10 cellular contexts compared by ENCODE assay signal in the genomic region with DNA sequence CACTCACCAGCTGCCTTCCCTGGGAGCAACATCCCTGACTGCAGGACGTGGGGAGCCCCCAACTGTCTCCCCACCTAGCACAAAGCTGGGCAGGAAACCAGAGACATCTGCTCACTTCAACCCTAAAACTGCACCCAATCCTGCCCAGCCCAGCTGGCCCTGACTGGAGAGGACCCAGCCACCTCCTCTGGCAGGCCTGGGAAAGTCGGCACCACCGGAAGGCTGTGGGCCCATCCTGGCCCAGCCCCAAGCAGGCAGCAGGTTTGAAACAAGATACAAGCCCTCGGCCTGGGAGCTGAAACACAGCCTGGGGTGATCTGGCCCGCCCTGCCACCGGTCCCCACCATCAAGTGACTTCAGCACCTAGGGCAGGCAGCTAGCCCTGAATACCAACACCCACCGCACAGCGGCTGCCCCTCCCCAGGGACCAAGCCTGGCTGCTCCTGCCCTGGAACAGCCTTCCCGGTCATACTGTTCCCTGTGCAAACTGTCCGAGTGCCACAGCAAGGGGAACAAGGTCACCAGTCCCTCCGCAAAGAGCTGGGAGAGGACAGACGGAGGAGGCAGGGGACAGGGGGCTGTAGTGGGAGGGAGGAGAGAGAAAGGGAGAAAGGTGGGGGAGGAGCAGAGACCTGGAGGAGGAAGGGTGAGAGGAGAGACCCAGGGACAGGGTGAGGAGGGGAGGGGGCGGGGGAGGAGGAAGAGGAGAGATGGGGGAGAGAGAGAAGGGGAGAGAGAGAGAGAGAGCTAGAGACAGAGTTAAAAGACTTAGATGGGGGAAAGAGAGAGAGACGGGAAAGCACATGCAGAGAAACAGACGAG.
DNase-seq lines count a peak whose midpoint lies in the region; ATAC-seq and TF ChIP-seq lines count a peak whose summit lies in the region.
"Had no signal": no experiment of that assay in that cellular context is flagged by ENCODE, and none has a peak within 500 bp of the region (broad histone marks: within the 10 kb centered on the region; RNA-seq: fewer than 3 reads in every experiment).

No MANE protein-coding gene starts in this region.

- H3K9me3 ChIP-seq in body of pancreas (no peaks in the 10 kb centered on the region), upper lobe of left lung (no peaks in the 10 kb centered on the region), thyroid gland (no peaks in the 10 kb centered on the region)
- H3K9me3 ChIP-seq: Peyer's patch had no signal

- no peak overlapping the region for H3K4ac ChIP-seq in mesendoderm (ENCODE audit: low read depth, low read length)

- H3K9ac ChIP-seq in mesendoderm (ENCODE audit: low read length), result peak overlapping the region; percentile 68

- H3K4me3 Mint-ChIP-seq in activated T-cell treated with anti-CD3 and anti-CD28 coated beads, Interleukin-2, amount 50 U/mL, for 72 hours, result no peak overlapping the region

- no peaks in the 10 kb centered on the region for H3K27me3 ChIP-seq in body of pancreas
- H3K27me3 ChIP-seq in mesendoderm (ENCODE audit: insufficient read depth, low read length, poor library complexity), result no peaks in the 10 kb centered on the region
- no peaks in the 10 kb centered on the region for H3K27me3 ChIP-seq in upper lobe of left lung
- H3K27me3 ChIP-seq in thyroid gland, result no peaks in the 10 kb centered on the region
- H3K27me3 ChIP-seq: Peyer's patch had no signal

- H3K27ac ChIP-seq in body of pancreas (peak overlapping the region; percentile 22 to 61 (median 50)), mesendoderm (ENCODE audit: low read depth, low read length) (peak overlapping the region; percentile 65), upper lobe of left lung (peak overlapping the region in 3 of 4 donors; percentile 26 to 57 (median 50)), thyroid gland (no peak overlapping the region)

- peaks cover 2 to 4% of the 10 kb centered on the region in 2 donors for H3K36me3 Mint-ChIP-seq in activated T-cell treated with anti-CD3 and anti-CD28 coated beads, Interleukin-2, amount 50 U/mL, for 72 hours (ENCODE audit: insufficient read depth in 2 of 2)

- WGBS in body of pancreas, 2 donors, result 39 to 59% methylated on average over 7 to 15 of the region's 15 CpGs
- no CpG with 5 or more reads among the region's 15 CpGs for WGBS in mesendoderm (ENCODE audit: extremely low coverage, insufficient coverage, low lambda C conversion rate)
- 72 to 83% methylated on average over 7 to 14 of the region's 15 CpGs for WGBS in upper lobe of left lung, 2 donors
- WGBS in thyroid gland, 2 donors, result 67 to 80% methylated on average over 13 to 15 of the region's 15 CpGs

- no peak for ATAC-seq in activated T-cell treated with anti-CD3 and anti-CD28 coated beads, Interleukin-2, amount 50 U/mL, for 72 hours (replicated peaks in 1 of 2)
- ATAC-seq in body of pancreas, result no peak
- ATAC-seq in upper lobe of left lung (ENCODE audit: low FRiP score in 2 of 2), result no peak

- H3K79me2 ChIP-seq in mesendoderm (ENCODE audit: control insufficient read depth, insufficient read depth, low read length), result peaks cover 2% of the 10 kb centered on the region

- peaks cover 13% of the 10 kb centered on the region for H3K79me1 ChIP-seq in mesendoderm (ENCODE audit: low read length)

- peak overlapping the region; percentile 70 for H3K27ac Mint-ChIP-seq in activated T-cell treated with anti-CD3 and anti-CD28 coated beads, Interleukin-2, amount 50 U/mL, for 72 hours

- DNase-seq in activated T-cell treated with anti-CD3 and anti-CD28 coated beads, Interleukin-2, amount 50 U/mL, for 72 hours, result no peak
- no peak for DNase-seq in activated T-cell treated with anti-CD3 and anti-CD28 coated beads, Interleukin-2, amount 50 U/mL, for 48 hours
- peak in 2 of 4 donors; percentile 72 to 77 for DNase-seq in body of pancreas
- peak; percentile 59 for DNase-seq in mesendoderm
- DNase-seq in upper lobe of left lung, result peak in 1 of 2 donors; percentile 80
- no peak for DNase-seq in thyroid gland
- DNase-seq in erythroblast (lab: John Stamatoyannopoulos, UW), result no peak
- no peak for DNase-seq in cortex of kidney (lab: John Stamatoyannopoulos, UW)
- DNase-seq: Peyer's patch; stimulated activated CD4-positive, alpha-beta T cell treated with anti-CD3 and anti-CD28 coated beads, Interleukin-4, amount 100 ng/mL, for 1 hour had no signal

- intact Hi-C loops in body of pancreas (cut with DNase I) (no loop called here), thyroid gland (cut with DNase I) (no loop called here)

- H3K4me1 ChIP-seq in body of pancreas (peaks cover 33% of the 10 kb centered on the region), mesendoderm (ENCODE audit: control insufficient read depth, low read depth, low read length) (peaks cover 11% of the 10 kb centered on the region), upper lobe of left lung (peaks cover 7 to 18% (median 16%) of the 10 kb centered on the region in 4 donors), thyroid gland (peaks cover 0 to 11% of the 10 kb centered on the region in 2 donors)

- TF ChIP-seq POLR2A in body of pancreas (IDR thresholded peaks at IDR 0.05) (no peak), upper lobe of left lung (IDR thresholded peaks at IDR 0.05) (no peak), thyroid gland (IDR thresholded peaks at IDR 0.05) (no peak), erythroblast (IDR thresholded peaks at IDR 0.05; ENCODE audit: low read length) (no peak)

- H4K5ac ChIP-seq in mesendoderm (ENCODE audit: low read length), result no peak overlapping the region

- no peak overlapping the region for H3K4me3 ChIP-seq in body of pancreas
- no peak overlapping the region for H3K4me3 ChIP-seq in mesendoderm (ENCODE audit: low read length)
- no peak overlapping the region for H3K4me3 ChIP-seq in upper lobe of left lung
- H3K4me3 ChIP-seq in thyroid gland (replicated peaks in 1 of 3), result no peak overlapping the region
- H3K4me3 ChIP-seq: Peyer's patch had no signal

- peak overlapping the region; percentile 89 for H3K56ac ChIP-seq in mesendoderm (ENCODE audit: low read length)

- no peaks in the 10 kb centered on the region for H3K27me3 Mint-ChIP-seq in activated T-cell treated with anti-CD3 and anti-CD28 coated beads, Interleukin-2, amount 50 U/mL, for 72 hours (ENCODE audit: low read depth)

- peak overlapping the region; percentile 85 for H2BK5ac ChIP-seq in mesendoderm (ENCODE audit: low read length)

- no peak overlapping the region for H2AK5ac ChIP-seq in mesendoderm (ENCODE audit: low read length)

- H3K18ac ChIP-seq in mesendoderm (ENCODE audit: low read length), result peak overlapping the region; percentile 2

- H4K8ac ChIP-seq in mesendoderm (ENCODE audit: low read depth, low read length), result no peak overlapping the region

- H2BK15ac ChIP-seq in mesendoderm (replicated peaks; ENCODE audit: low read depth), result no peak overlapping the region

- no peak overlapping the region for H2BK120ac ChIP-seq in mesendoderm (ENCODE audit: low read depth, low read length)

- TF ChIP-seq EP300 in upper lobe of left lung (IDR thresholded peaks at IDR 0.05), result peak in 1 of 4 donors; percentile 31

- H3K23ac ChIP-seq in mesendoderm (ENCODE audit: low read length), result peak overlapping the region; percentile 80

- peak overlapping the region; percentile 25 for H3K4me2 ChIP-seq in mesendoderm (ENCODE audit: low read length)

- H3K9me3 Mint-ChIP-seq in activated T-cell treated with anti-CD3 and anti-CD28 coated beads, Interleukin-2, amount 50 U/mL, for 72 hours, result no peaks in the 10 kb centered on the region

- H3K4me1 Mint-ChIP-seq in activated T-cell treated with anti-CD3 and anti-CD28 coated beads, Interleukin-2, amount 50 U/mL, for 72 hours (ENCODE audit: low read depth), result no peaks in the 10 kb centered on the region

- TF ChIP-seq CTCF in body of pancreas (IDR thresholded peaks at IDR 0.05) (no peak), upper lobe of left lung (IDR thresholded peaks at IDR 0.05) (no peak), thyroid gland (IDR thresholded peaks at IDR 0.05) (no peak)

- no peaks in the 10 kb centered on the region for H3K36me3 ChIP-seq in body of pancreas (replicated peaks in 1 of 2; ENCODE audit: insufficient read depth in 1 of 2, low read depth in 2 of 2)
- H3K36me3 ChIP-seq in mesendoderm (ENCODE audit: control insufficient read depth, insufficient read depth, low read length), result no peaks in the 10 kb centered on the region
- H3K36me3 ChIP-seq in upper lobe of left lung, result peaks cover 6 to 78% (median 57%) of the 10 kb centered on the region in 4 donors
- H3K36me3 ChIP-seq in thyroid gland, result peaks cover 0 to 12% of the 10 kb centered on the region in 2 donors

Comparison
In these comparisons a context has a peak if more than half of its experiments do, and no peak if none do; other contexts are left out.
1. H3K27ac ChIP-seq: peak in body of pancreas (4 of 4), mesendoderm (single experiment) and upper lobe of left lung (3 of 4); none in thyroid gland (0 of 3).